ENCODE assay signal across 1 cellular context in the genomic region with DNA sequence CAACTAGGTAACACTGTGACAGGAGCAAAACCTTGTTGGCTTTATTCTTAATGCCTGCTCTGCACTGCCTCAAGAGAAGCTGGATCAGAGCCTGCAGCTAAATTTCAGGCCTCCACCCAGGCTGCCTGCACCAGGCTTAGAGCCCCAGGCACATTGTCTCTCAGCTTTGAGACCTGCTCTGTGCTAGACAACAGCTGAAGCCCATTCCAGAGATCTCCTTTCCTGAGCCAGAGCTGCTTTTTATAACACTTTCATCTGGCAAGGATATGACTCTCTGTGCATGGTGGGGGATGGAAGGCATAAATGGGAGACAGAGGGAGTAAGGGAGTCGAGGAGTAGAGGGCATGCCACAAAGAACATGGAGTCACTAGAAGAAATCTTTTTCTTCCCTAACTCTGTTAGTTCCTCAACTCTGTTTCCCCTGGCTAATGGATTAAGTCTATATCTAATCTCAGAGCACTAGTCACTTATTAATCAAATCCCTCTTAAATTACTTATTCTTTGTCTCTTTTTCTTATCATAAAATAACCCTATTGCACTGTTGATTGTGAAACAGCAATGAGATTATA.
TF ChIP-seq lines count a peak whose summit lies in the region.

No MANE protein-coding gene starts in this region.

TF ChIP-seq in HepG2, 621 proteins besides CTCF, POLR2A, EP300 and RAD21:
- no peak for TF ChIP-seq ZNF678 (CRISPR knock-in tag; IDR thresholded peaks at IDR 0.05)
- no peak for TF ChIP-seq ZNF337 (CRISPR knock-in tag; IDR thresholded peaks at IDR 0.05; ENCODE audit: borderline replicate concordance, low read depth)
TF ChIP-seq in HepG2: peak in this region for 0.
